In the genomic region with DNA sequence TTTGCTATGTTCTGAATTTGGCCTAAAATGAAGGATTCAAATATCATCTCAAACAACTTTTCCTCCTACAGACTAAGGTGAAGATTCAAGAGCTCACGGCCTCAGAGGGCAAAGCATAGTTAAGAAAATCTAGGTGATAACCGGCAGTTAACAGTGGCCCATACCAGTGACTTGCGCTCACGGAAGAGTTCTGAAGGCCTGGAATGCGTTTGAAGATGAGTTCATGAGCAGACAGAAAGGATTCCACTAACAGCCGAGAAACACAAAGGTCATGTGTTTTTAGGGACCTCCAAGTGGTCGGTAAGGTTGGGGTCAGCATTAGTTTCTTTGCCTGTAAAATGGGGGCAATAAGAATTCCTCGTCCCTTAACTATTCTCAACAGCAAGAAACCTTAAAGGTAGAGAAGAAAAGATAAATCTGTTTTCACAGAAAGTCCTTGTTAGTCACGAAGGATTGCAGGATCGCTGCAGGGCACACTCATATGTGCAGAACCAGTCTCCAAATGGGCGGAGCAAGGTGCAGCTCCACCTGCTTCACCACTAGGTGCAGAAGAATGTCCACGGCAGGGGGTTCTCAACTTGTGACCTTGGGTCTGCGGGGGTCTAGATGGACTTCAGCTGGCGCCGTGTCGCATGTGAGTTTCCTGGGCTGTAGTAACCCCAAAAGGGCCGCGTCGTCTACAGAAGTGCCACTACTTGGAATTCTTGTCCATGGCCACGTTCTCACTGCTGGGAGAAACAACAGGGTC, we compare ENCODE assay signal across 8 cellular contexts. TPM values are rescaled to one million over a fixed set of nuclear protein-coding genes. Genes with fewer than 3 reads are reported as not detected.
DNase-seq lines count a peak whose midpoint lies in the region; ATAC-seq, FAIRE-seq and TF ChIP-seq lines count a peak whose summit lies in the region.

No MANE protein-coding gene starts in this region.

- no peaks in the 10 kb centered on the region for H3K9me3 ChIP-seq in lung (ENCODE audit: control insufficient read depth in 2 of 2, insufficient read depth in 1 of 2, low read length in 1 of 2)

- H3K36me3 ChIP-seq in bronchial epithelial cell (ENCODE audit: control insufficient read depth, insufficient read depth, low read length) (no peaks in the 10 kb centered on the region), lung (ENCODE audit: control insufficient read depth in 2 of 2, insufficient read depth in 2 of 2, low read length in 2 of 2) (no peaks in the 10 kb centered on the region)

- peaks cover 10 to 12% of the 10 kb centered on the region in 2 donors for H3K4me1 ChIP-seq in lung (ENCODE audit: control insufficient read depth in 2 of 2, insufficient read depth in 2 of 2, low read length in 2 of 2)

- H3K36me3 Mint-ChIP-seq in T-helper 1 cell treated with Interleukin-12 subunit alpha and Interleukin-12 subunit beta and Interleukin-4 antibody, amounts not matched to agents 30 μg/mL and 1 μg/mL, for 36 hours (ENCODE audit: low read depth), result no peaks in the 10 kb centered on the region

- no peaks in the 10 kb centered on the region for H3K27me3 Mint-ChIP-seq in T-helper 1 cell treated with Interleukin-12 subunit alpha and Interleukin-12 subunit beta and Interleukin-4 antibody, amounts not matched to agents 30 μg/mL and 1 μg/mL, for 36 hours (ENCODE audit: low read depth)

- no peaks in the 10 kb centered on the region for H3K27me3 ChIP-seq in bronchial epithelial cell (ENCODE audit: control insufficient read depth, insufficient read depth, low read length)
- no peaks in the 10 kb centered on the region for H3K27me3 ChIP-seq in lung (ENCODE audit: control insufficient read depth, insufficient read depth)

- peaks cover under 1% of the 10 kb centered on the region for H3K9me3 Mint-ChIP-seq in T-helper 1 cell treated with Interleukin-12 subunit alpha and Interleukin-12 subunit beta and Interleukin-4 antibody, amounts not matched to agents 30 μg/mL and 1 μg/mL, for 36 hours

- DNase-seq in activated effector memory CD4-positive, alpha-beta T cell treated with anti-CD3 and anti-CD28 coated beads, Interleukin-2, amount 50 U/mL, for 16 hours, result peak; percentile 82
- DNase-seq in activated effector memory CD4-positive, alpha-beta T cell treated with Interleukin-2 at 50 U/mL for 16 hours, result no peak
- DNase-seq in bronchial epithelial cell (ENCODE audit: low read depth) (peak; percentile 76), lung (ENCODE audit: low spot score) (no peak), GDM1 (lab: John Stamatoyannopoulos, UW) (no peak)
- DNase-seq in stimulated activated CD8-positive, alpha-beta memory T cell treated with anti-CD3 and anti-CD28 coated beads, Interleukin-7, amount 100 ng/mL, for 48 hours (ENCODE audit: extremely low read depth in 1 of 2, low read depth in 1 of 2), result peak; percentile 10 to 25

- TF ChIP-seq CTCF in bronchial epithelial cell (IDR thresholded peaks at IDR 0.05; ENCODE audit: insufficient read depth, low read length, severe bottlenecking), result peak; percentile 40
- TF ChIP-seq CTCF in lung (IDR thresholded peaks at IDR 0.05; ENCODE audit: control extremely low read depth, extremely low read depth), result no peak

- H3K4me3 ChIP-seq in bronchial epithelial cell (ENCODE audit: low read depth, low read length) (peak overlapping the region; percentile 76), lung (peak overlapping the region; percentile 88)

- H3K27ac ChIP-seq in lung (ENCODE audit: low read depth in 1 of 2, low read length in 1 of 2), result peak overlapping the region; percentile 73 to 98

- H3K4me3 Mint-ChIP-seq in T-helper 1 cell treated with Interleukin-12 subunit alpha and Interleukin-12 subunit beta and Interleukin-4 antibody, amounts not matched to agents 30 μg/mL and 1 μg/mL, for 36 hours, result peak overlapping the region; percentile 88

- no peak for FAIRE-seq in bronchial epithelial cell (lab: Jason Lieb, UNC)

- ATAC-seq in HG03139 (IDR thresholded peaks at IDR 0.05; ENCODE audit: unreplicated experiment) (peak; percentile 4), lung (ENCODE audit: insufficient read depth, low FRiP score) (no peak)

- peak overlapping the region; percentile 86 for H3K27ac Mint-ChIP-seq in T-helper 1 cell treated with Interleukin-12 subunit alpha and Interleukin-12 subunit beta and Interleukin-4 antibody, amounts not matched to agents 30 μg/mL and 1 μg/mL, for 36 hours

- H3K4me1 Mint-ChIP-seq in T-helper 1 cell treated with Interleukin-12 subunit alpha and Interleukin-12 subunit beta and Interleukin-4 antibody, amounts not matched to agents 30 μg/mL and 1 μg/mL, for 36 hours (ENCODE audit: low read depth), result peaks cover 36% of the 10 kb centered on the region

- 38 to 41% methylated on average over 20 of the region's 20 CpGs for WGBS in lung, 2 donors

RNA-seq across cellular contexts. Expression of a gene that starts 0.7 kb away (rescaled TPM):
- 6.3 and 6.4 TPM in 2 replicates for total RNA-seq in bronchial epithelial cell
- 10 to 100 TPM; 16.8 to 18.4 TPM for total RNA-seq in lung
- polyA plus RNA-seq in lung, result 10 to 100 TPM; 18.4 to 25.3 TPM

Comparison
In these comparisons a context has a peak if more than half of its experiments do, and no peak if none do; other contexts are left out.
1. DNase-seq: peak in activated effector memory CD4-positive, alpha-beta T cell treated with anti-CD3 and anti-CD28 coated beads, Interleukin-2, amount 50 U/mL, for 16 hours (single experiment), bronchial epithelial cell (single experiment) and stimulated activated CD8-positive, alpha-beta memory T cell treated with anti-CD3 and anti-CD28 coated beads, Interleukin-7, amount 100 ng/mL, for 48 hours (2 of 2); none in activated effector memory CD4-positive, alpha-beta T cell treated with Interleukin-2 at 50 U/mL for 16 hours (single experiment), lung (single experiment) and GDM1 (single experiment).